Comparison of ENCODE assay signal across 1 cellular context in genomic region chr11:17812286-17813187, GRCh38.
TF ChIP-seq lines count a peak whose summit lies in the region.

No MANE protein-coding gene starts in this region.

TF ChIP-seq in IMR-90, 13 proteins besides CTCF, POLR2A, EP300 and RAD21 (continued from another document):
- TF ChIP-seq ELK1 (IDR thresholded peaks at IDR 0.05; ENCODE audit: borderline replicate concordance, low read depth, low read length) (no peak), MAZ (IDR thresholded peaks at IDR 0.05; ENCODE audit: borderline replicate concordance, low read depth, low read length) (no peak), MAFK (IDR thresholded peaks at IDR 0.05; ENCODE audit: low read depth, low read length) (no peak), FOS (IDR thresholded peaks at IDR 0.05; ENCODE audit: low read depth, low read length) (no peak), BHLHE40 (IDR thresholded peaks at IDR 0.05; ENCODE audit: low read depth, low read length) (no peak), CHD1 (IDR thresholded peaks at IDR 0.05; ENCODE audit: low read depth, low read length) (no peak), SMC3 (IDR thresholded peaks at IDR 0.05; ENCODE audit: low read depth, low read length) (no peak), MXI1 (IDR thresholded peaks at IDR 0.05; ENCODE audit: borderline replicate concordance, low read depth, low read length) (no peak), NFE2L2 (IDR thresholded peaks at IDR 0.05; ENCODE audit: low read depth, low read length) (no peak)
TF ChIP-seq in IMR-90: peak in this region for 0.
